Comparison of ENCODE assay signal across 1 cellular context in the genomic region with DNA sequence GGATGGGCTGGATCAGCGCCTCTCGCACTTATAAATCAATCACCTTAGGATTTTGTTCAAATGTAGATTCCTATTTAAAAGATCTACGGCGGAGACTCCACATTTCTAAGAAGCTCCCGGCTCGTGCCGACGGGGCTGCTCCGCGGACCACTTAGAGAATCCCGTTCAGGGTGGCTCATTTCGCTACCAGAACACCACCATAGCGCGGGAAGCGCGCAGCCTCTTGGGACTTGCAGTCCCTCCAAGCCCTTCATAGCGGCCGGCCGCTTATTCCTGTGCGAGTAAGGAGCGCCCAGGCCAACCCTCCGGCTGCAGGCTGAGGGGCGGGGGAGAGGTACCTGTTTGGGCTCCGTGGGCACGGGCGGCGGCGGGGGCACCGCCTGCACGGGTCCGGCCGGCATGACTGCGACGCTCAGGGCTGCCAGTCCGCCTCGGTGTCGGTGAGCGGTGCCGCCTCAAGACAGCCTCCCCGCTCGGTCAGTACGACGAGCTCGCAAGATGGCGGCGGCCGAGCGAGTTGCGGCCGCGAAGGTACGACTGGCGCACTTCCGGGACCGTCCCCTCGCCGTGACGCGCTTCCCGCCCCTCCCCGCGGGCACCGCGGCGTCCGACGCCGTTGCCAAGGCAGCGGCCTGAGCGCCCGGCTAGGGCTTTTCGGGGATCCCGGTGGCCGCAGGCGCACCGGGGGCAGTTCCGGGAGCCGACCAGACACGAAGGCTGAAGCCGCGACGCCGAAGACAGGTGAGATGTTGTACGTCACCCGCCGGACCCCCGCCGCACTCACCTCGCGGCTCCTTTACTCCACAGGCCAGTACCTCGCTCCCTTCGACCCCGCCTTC.
TF ChIP-seq lines count a peak whose summit lies in the region.

Gene CCDC157, plus strand, starts transcription at position 616 of the 839 bp plus-strand sequence. CDS start 8,994 bp downstream, outside the sequence.
Gene SF3A1, minus strand, starts transcription at position 503 of the 839 bp plus-strand sequence. Its CDS starts 102 bp downstream, at position 401.

TF ChIP-seq in HepG2, 621 proteins besides CTCF, POLR2A, EP300 and RAD21 (continued from another document and continues in another):
- TF ChIP-seq GMEB1 (CRISPR knock-in tag; IDR thresholded peaks at IDR 0.05; ENCODE audit: borderline replicate concordance): peak; percentile 95
- TF ChIP-seq, protein P1, sequence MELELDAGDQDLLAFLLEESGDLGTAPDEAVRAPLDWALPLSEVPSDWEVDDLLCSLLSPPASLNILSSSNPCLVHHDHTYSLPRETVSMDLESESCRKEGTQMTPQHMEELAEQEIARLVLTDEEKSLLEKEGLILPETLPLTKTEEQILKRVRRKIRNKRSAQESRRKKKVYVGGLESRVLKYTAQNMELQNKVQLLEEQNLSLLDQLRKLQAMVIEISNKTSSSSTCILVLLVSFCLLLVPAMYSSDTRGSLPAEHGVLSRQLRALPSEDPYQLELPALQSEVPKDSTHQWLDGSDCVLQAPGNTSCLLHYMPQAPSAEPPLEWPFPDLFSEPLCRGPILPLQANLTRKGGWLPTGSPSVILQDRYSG (CRISPR knock-in tag; IDR thresholded peaks at IDR 0.05): peak; percentile 64; the same call in 1 of the 2 replicates
- 0 out of 2 replicates have a peak, but pooled peaks have one; percentile 56 for TF ChIP-seq ZNF766 (CRISPR knock-in tag; IDR thresholded peaks at IDR 0.05; ENCODE audit: borderline replicate concordance)
- no peak; the same call in 1 of the 2 replicates for TF ChIP-seq GPN1 (CRISPR knock-in tag; IDR thresholded peaks at IDR 0.05; ENCODE audit: borderline replicate concordance)
- peak; percentile 90; the same call in 1 of the 2 replicates for TF ChIP-seq TBP (CRISPR knock-in tag; IDR thresholded peaks at IDR 0.05)
- peak; percentile 91; the same call in 1 of the 2 replicates for TF ChIP-seq ZNF124 (CRISPR knock-in tag; IDR thresholded peaks at IDR 0.05)
- TF ChIP-seq CHD2 (IDR thresholded peaks at IDR 0.05; ENCODE audit: low read depth, low read length): peak; percentile 81
- TF ChIP-seq SP140L (CRISPR knock-in tag; IDR thresholded peaks at IDR 0.05; ENCODE audit: borderline replicate concordance): no peak
- TF ChIP-seq ZFP62 (CRISPR knock-in tag; IDR thresholded peaks at IDR 0.05): no peak
- peak; percentile 19; the same call in 1 of the 2 replicates for TF ChIP-seq BCL6 (CRISPR knock-in tag; IDR thresholded peaks at IDR 0.05)
- no peak for TF ChIP-seq ZFP1 (CRISPR knock-in tag; IDR thresholded peaks at IDR 0.05)
- no peak for TF ChIP-seq GTF2F1 (IDR thresholded peaks at IDR 0.05; ENCODE audit: low read length)
- TF ChIP-seq ONECUT2 (CRISPR knock-in tag; IDR thresholded peaks at IDR 0.05): 0 out of 2 replicates have a peak, but pooled peaks have one; percentile 27
- TF ChIP-seq ZNF232 (CRISPR knock-in tag; IDR thresholded peaks at IDR 0.05; ENCODE audit: borderline replicate concordance): peak; percentile 86; the same call in 1 of the 2 replicates
- peak; percentile 41 for TF ChIP-seq ZNF883 (CRISPR knock-in tag; IDR thresholded peaks at IDR 0.05; ENCODE audit: not compliant biosample characterization)
- TF ChIP-seq HNRNPL (IDR thresholded peaks at IDR 0.05; ENCODE audit: low read depth, low read length): no peak
- no peak; the same call in 1 of the 2 replicates for TF ChIP-seq ZNF543 (CRISPR knock-in tag; IDR thresholded peaks at IDR 0.05)
- no peak for TF ChIP-seq ZBTB43 (CRISPR knock-in tag; conservative IDR thresholded peaks at IDR 0.05)
- peak; percentile 81 for TF ChIP-seq ZNF142 (CRISPR knock-in tag; IDR thresholded peaks at IDR 0.05)
- peak; percentile 87 for TF ChIP-seq AGO2 (optimal IDR thresholded peaks at IDR 0.05; ENCODE audit: low read depth, low read length)
- TF ChIP-seq, protein P2, sequence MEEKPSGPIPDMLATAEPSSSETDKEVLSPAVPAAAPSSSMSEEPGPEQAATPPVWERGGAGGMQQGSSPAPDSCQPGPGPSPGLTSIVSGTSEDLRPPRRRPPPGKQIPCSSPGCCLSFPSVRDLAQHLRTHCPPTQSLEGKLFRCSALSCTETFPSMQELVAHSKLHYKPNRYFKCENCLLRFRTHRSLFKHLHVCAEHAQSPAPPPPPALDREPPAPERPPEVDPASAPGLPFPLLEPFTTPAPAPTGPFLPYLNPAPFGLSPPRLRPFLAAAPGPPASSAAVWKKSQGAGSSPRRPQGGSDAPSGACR (CRISPR knock-in tag; IDR thresholded peaks at IDR 0.05): peak; percentile 66; the same call in 1 of the 2 replicates
- TF ChIP-seq, protein P3, sequence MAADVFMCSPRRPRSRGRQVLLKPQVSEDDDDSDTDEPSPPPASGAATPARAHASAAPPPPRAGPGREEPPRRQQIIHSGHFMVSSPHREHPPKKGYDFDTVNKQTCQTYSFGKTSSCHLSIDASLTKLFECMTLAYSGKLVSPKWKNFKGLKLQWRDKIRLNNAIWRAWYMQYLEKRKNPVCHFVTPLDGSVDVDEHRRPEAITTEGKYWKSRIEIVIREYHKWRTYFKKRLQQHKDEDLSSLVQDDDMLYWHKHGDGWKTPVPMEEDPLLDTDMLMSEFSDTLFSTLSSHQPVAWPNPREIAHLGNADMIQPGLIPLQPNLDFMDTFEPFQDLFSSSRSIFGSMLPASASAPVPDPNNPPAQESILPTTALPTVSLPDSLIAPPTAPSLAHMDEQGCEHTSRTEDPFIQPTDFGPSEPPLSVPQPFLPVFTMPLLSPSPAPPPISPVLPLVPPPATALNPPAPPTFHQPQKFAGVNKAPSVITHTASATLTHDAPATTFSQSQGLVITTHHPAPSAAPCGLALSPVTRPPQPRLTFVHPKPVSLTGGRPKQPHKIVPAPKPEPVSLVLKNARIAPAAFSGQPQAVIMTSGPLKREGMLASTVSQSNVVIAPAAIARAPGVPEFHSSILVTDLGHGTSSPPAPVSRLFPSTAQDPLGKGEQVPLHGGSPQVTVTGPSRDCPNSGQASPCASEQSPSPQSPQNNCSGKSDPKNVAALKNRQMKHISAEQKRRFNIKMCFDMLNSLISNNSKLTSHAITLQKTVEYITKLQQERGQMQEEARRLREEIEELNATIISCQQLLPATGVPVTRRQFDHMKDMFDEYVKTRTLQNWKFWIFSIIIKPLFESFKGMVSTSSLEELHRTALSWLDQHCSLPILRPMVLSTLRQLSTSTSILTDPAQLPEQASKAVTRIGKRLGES (CRISPR knock-in tag; IDR thresholded peaks at IDR 0.05; ENCODE audit: borderline replicate concordance): no peak
- TF ChIP-seq, protein P4, sequence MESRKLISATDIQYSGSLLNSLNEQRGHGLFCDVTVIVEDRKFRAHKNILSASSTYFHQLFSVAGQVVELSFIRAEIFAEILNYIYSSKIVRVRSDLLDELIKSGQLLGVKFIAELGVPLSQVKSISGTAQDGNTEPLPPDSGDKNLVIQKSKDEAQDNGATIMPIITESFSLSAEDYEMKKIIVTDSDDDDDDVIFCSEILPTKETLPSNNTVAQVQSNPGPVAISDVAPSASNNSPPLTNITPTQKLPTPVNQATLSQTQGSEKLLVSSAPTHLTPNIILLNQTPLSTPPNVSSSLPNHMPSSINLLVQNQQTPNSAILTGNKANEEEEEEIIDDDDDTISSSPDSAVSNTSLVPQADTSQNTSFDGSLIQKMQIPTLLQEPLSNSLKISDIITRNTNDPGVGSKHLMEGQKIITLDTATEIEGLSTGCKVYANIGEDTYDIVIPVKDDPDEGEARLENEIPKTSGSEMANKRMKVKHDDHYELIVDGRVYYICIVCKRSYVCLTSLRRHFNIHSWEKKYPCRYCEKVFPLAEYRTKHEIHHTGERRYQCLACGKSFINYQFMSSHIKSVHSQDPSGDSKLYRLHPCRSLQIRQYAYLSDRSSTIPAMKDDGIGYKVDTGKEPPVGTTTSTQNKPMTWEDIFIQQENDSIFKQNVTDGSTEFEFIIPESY (CRISPR knock-in tag; IDR thresholded peaks at IDR 0.05): no peak
- peak; percentile 58; the same call in 1 of the 2 replicates for TF ChIP-seq ARHGAP35 (CRISPR knock-in tag; IDR thresholded peaks at IDR 0.05; ENCODE audit: borderline replicate concordance)
- no peak for TF ChIP-seq BATF2 (CRISPR knock-in tag; IDR thresholded peaks at IDR 0.05)
- peak; percentile 61; the same call in 1 of the 2 replicates for TF ChIP-seq ZNF205 (CRISPR knock-in tag; IDR thresholded peaks at IDR 0.05)
- no peak for TF ChIP-seq JUNB (CRISPR knock-in tag; IDR thresholded peaks at IDR 0.05; ENCODE audit: borderline replicate concordance)
- 0 out of 2 replicates have a peak, but pooled peaks have one; percentile 24 for TF ChIP-seq ZBTB3 (CRISPR knock-in tag; IDR thresholded peaks at IDR 0.05; ENCODE audit: borderline replicate concordance, low read depth)
- TF ChIP-seq ZSCAN12 (CRISPR knock-in tag; IDR thresholded peaks at IDR 0.05): no peak
- TF ChIP-seq ZNF513 (CRISPR knock-in tag; conservative IDR thresholded peaks at IDR 0.05): no peak
- TF ChIP-seq, protein P5, sequence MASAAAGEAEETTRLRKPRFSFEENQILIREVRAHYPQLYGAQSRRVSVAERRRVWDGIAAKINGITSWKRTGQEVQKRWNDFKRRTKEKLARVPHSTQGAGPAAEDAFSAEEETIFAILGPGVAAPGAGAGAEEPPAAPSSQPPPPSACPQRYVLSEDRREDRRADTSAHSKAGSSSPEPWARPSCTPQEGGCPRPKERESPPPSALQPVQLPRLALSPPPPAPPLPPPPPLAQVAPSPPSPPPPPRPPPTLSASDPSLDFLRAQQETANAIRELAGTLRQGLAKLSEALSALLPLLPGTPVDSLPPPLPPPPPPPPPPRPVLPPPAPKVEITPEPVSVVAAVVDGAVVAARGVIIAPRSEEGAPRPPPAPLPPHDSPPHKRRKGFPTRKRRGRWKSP (CRISPR knock-in tag; IDR thresholded peaks at IDR 0.05): peak; percentile 66
